ENCODE assay signal across 10 cellular contexts in genomic region chr1:43274125-43274803, GRCh38. TPM values are rescaled to one million over a fixed set of nuclear protein-coding genes. Genes with fewer than 3 reads are reported as not detected.
A peak's percentile ranks its signal among the peaks of the same experiment; 100 is the strongest.
DNase-seq lines count a peak whose midpoint lies in the region; ATAC-seq and TF ChIP-seq lines count a peak whose summit lies in the region.
"Had no signal": no experiment of that assay in that cellular context is flagged by ENCODE, and none has a peak within 500 bp of the region (broad histone marks: within the 10 kb centered on the region; RNA-seq: fewer than 3 reads in every experiment).

No MANE protein-coding gene starts in this region.

- H3K36me3 Mint-ChIP-seq in activated T-helper 17 cell treated with anti-CD3 and anti-CD28 coated beads, Interleukin-2, amount 50 U/mL, for 72 hours (ENCODE audit: low read depth) = no peaks in the 10 kb centered on the region
- H3K36me3 Mint-ChIP-seq: IgD-negative memory B cell had no signal

- no peaks in the 10 kb centered on the region for H3K27me3 ChIP-seq in right cardiac atrium (ENCODE audit: control insufficient read depth, insufficient read depth)

- peak overlapping the region; percentile 73 for H3K4me3 Mint-ChIP-seq in activated T-helper 17 cell treated with anti-CD3 and anti-CD28 coated beads, Interleukin-2, amount 50 U/mL, for 72 hours

- peaks cover 23% of the 10 kb centered on the region for H3K27me3 Mint-ChIP-seq in activated T-helper 17 cell treated with anti-CD3 and anti-CD28 coated beads, Interleukin-2, amount 50 U/mL, for 72 hours

- peak; percentile 73 for ATAC-seq in activated T-helper 17 cell treated with anti-CD3 and anti-CD28 coated beads, Interleukin-2, amount 50 U/mL, for 72 hours (replicated peaks)
- ATAC-seq in right cardiac atrium (peak; percentile 11 to 78), GM19395 (IDR thresholded peaks at IDR 0.05; ENCODE audit: unreplicated experiment) (no peak), GM21576 (IDR thresholded peaks at IDR 0.05; ENCODE audit: unreplicated experiment) (no peak), HG03565 (IDR thresholded peaks at IDR 0.05; ENCODE audit: unreplicated experiment) (no peak)

- WGBS in right cardiac atrium = 43% methylated on average over 11 of the region's 11 CpGs

- no peak overlapping the region for H3K27ac ChIP-seq in right cardiac atrium (ENCODE audit: low read length)
- H3K27ac ChIP-seq: tibial artery had no signal

- H3K9me3 Mint-ChIP-seq in activated T-helper 17 cell treated with anti-CD3 and anti-CD28 coated beads, Interleukin-2, amount 50 U/mL, for 72 hours = peaks cover 6% of the 10 kb centered on the region

- peaks cover 21% of the 10 kb centered on the region for H3K4me1 Mint-ChIP-seq in activated T-helper 17 cell treated with anti-CD3 and anti-CD28 coated beads, Interleukin-2, amount 50 U/mL, for 72 hours

- peak; percentile 84 for DNase-seq in ELR (ENCODE audit: low read depth)
- DNase-seq in NB4 (ENCODE audit: low read depth) = peak; percentile 92
- DNase-seq in right cardiac atrium = peak in 1 of 3 donors; percentile 55
- peak; percentile 8 for DNase-seq in stimulated activated naive CD4-positive, alpha-beta T cell treated with Interleukin-2 at 50 U/mL for 16 hours (lab: John Stamatoyannopoulos, UW)

- no peaks in the 10 kb centered on the region for H3K9me3 ChIP-seq in right cardiac atrium (ENCODE audit: control insufficient read depth, low read length)
- H3K9me3 ChIP-seq: tibial artery had no signal

- TF ChIP-seq POLR2A in NB4 (IDR thresholded peaks at IDR 0.05; ENCODE audit: extremely low read depth, insufficient read length) = no peak

- intact Hi-C loops in right cardiac atrium (cut with DNase I) = no loop called here

- H3K4me1 ChIP-seq in right cardiac atrium (ENCODE audit: control insufficient read depth, insufficient read depth, low read length) = peaks cover 2% of the 10 kb centered on the region

- no peak overlapping the region for H3K4me3 ChIP-seq in NB4 (ENCODE audit: low read depth, low read length)
- H3K4me3 ChIP-seq in right cardiac atrium (ENCODE audit: low read length) = no peak overlapping the region
- H3K4me3 ChIP-seq: tibial artery had no signal

- peak overlapping the region; percentile 93 for H3K27ac Mint-ChIP-seq in activated T-helper 17 cell treated with anti-CD3 and anti-CD28 coated beads, Interleukin-2, amount 50 U/mL, for 72 hours
- H3K27ac Mint-ChIP-seq: IgD-negative memory B cell had no signal

- TF ChIP-seq CTCF in NB4 (IDR thresholded peaks at IDR 0.05; ENCODE audit: low read depth, low read length) = no peak

RNA-seq across cellular contexts. Expression of gene TMEM125, which starts 4.5 kb away (rescaled TPM):
- total RNA-seq in activated T-helper 17 cell treated with anti-CD3 and anti-CD28 coated beads, Interleukin-2, amount 50 U/mL, for 72 hours = not detected
- 1 to 10 TPM in 3 of 4 donors, under 1 TPM in 1; 0.68 to 1.6 (median 1.3) TPM for total RNA-seq in right cardiac atrium
- polyA plus RNA-seq in right cardiac atrium = 0.70 TPM
- polyA plus RNA-seq: IgD-negative memory B cell had no signal

RNA-seq across cellular contexts. Expression of gene C1orf210, which starts 11.1 kb away (rescaled TPM):
- not detected for total RNA-seq in activated T-helper 17 cell treated with anti-CD3 and anti-CD28 coated beads, Interleukin-2, amount 50 U/mL, for 72 hours
- total RNA-seq in right cardiac atrium = not detected
- polyA plus RNA-seq in right cardiac atrium = 0.07 TPM
- polyA plus RNA-seq: IgD-negative memory B cell had no signal

RNA-seq across cellular contexts. Expression of gene TIE1, which starts 26.5 kb away (rescaled TPM):
- under 1 TPM in 1 of 2 donors, not detected in 1; 0.61 TPM for total RNA-seq in activated T-helper 17 cell treated with anti-CD3 and anti-CD28 coated beads, Interleukin-2, amount 50 U/mL, for 72 hours
- 10 to 100 TPM; 21.7 to 49.4 (median 44.4) TPM for total RNA-seq in right cardiac atrium
- 30.4 TPM for polyA plus RNA-seq in right cardiac atrium
- polyA plus RNA-seq: IgD-negative memory B cell had no signal

Comparison
In these comparisons a context has a peak if more than half of its experiments do, and no peak if none do; other contexts are left out.
1. ATAC-seq: peak in activated T-helper 17 cell treated with anti-CD3 and anti-CD28 coated beads, Interleukin-2, amount 50 U/mL, for 72 hours (single experiment) and right cardiac atrium (2 of 2); none in GM19395 (single experiment), GM21576 (single experiment) and HG03565 (single experiment).
2. RNA of gene TIE1, which starts 26.5 kb away (total RNA-seq): 21.7 to 49.4 TPM in right cardiac atrium; 0.61 TPM in activated T-helper 17 cell treated with anti-CD3 and anti-CD28 coated beads, Interleukin-2, amount 50 U/mL, for 72 hours; every median in the first group is over 10 times any median in the second.